ENCODE assay signal across 8 cellular contexts in the genomic region with DNA sequence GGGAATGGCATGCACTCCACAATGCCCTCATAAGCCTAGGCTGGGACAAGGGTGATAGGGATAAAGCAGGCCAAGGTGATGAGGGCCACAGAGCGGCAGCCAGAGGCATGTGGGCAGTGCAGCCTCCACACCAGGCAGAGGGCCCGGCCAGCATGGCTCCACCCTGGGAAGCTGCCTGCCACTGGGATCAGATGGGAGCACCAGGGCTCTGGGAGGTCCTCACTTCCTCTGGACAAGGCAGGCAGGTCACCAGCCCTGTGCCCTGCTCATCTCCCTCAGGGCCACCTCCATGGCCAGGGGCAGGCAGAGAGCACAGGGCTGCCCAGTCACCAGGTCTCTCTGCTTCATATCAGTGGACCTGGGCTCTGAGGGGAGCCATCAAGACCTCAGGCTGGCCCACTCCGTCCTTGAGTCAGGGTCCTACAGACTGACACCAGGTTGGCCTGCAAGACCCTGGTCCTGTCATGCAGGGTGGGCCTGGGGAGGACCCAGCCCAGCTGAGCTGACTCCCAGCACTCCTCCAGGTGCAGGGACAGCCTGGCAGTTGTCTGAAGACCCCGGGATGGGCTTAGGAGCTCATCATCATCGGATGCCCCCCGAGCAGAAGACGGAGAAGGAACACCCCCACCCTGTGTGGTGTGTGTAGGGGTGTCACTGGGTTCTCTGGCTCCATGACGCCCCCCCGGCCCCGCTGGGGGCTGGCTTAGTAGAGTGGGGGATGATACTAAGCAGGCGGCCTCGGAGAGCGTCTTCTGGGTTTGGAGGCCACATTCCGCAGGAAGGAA. TPM values are rescaled to one million over a fixed set of nuclear protein-coding genes. Genes with fewer than 3 reads are reported as not detected.
DNase-seq lines count a peak whose midpoint lies in the region; ATAC-seq and TF ChIP-seq lines count a peak whose summit lies in the region.
"Not testable (repeated sequence)": the region's sequence is repeated elsewhere in the genome, so short reads cannot be mapped to it uniquely, and the experiment has no call there.

No MANE protein-coding gene starts in this region.

- not testable (repeated sequence) for H3F3A ChIP-seq in neural progenitor cell (ENCODE audit: low read depth)

- H3K4me3 Mint-ChIP-seq in CD8-positive, alpha-beta T cell = peak overlapping the region; percentile 54
- H3K4me3 Mint-ChIP-seq in T-cell = peak overlapping the region; percentile 59 to 73 (median 59)
- H3K4me3 Mint-ChIP-seq in activated naive CD8-positive, alpha-beta T cell treated with anti-CD3 and anti-CD28 coated beads, Interleukin-2, amount 10 ng/mL, durations not matched to agents 7 days and 5 days = peak overlapping the region; percentile 60
- peak overlapping the region; percentile 78 to 79 for H3K4me3 Mint-ChIP-seq in effector memory CD8-positive, alpha-beta T cell
- peak overlapping the region; percentile 59 for H3K4me3 Mint-ChIP-seq in memory B cell
- peak overlapping the region; percentile 80 for H3K4me3 Mint-ChIP-seq in neural progenitor cell
- peak overlapping the region; percentile 58 to 72 for H3K4me3 Mint-ChIP-seq in stimulated activated naive CD8-positive, alpha-beta T cell treated with anti-CD3 and anti-CD28 coated beads, Interleukin-15, amount 100 ng/mL, for 72 hours

- H3K4me2 ChIP-seq in neural progenitor cell = peak overlapping the region; percentile 61

- POLR2A ChIA-PET in CD8-positive, alpha-beta T cell (lab: Charles Lee); T-cell (lab: Charles Lee); activated naive CD8-positive, alpha-beta T cell treated with anti-CD3 and anti-CD28 coated beads, Interleukin-2, amount 10 ng/mL, durations not matched to agents 7 days and 5 days (lab: Charles Lee): not testable (repeated sequence)

- H4K20me1 ChIP-seq in neural progenitor cell (ENCODE audit: low read depth) = peaks cover 15% of the 10 kb centered on the region

- H3K27me3 ChIP-seq in CD8-positive, alpha-beta T cell (ENCODE audit: insufficient read depth, low read length); neural progenitor cell: not testable (repeated sequence)

- DNase-seq in CD8-positive, alpha-beta T cell; T-cell; activated naive CD8-positive, alpha-beta T cell treated with anti-CD3 and anti-CD28 coated beads, Interleukin-2, amount 10 ng/mL, durations not matched to agents 7 days and 5 days; effector memory CD8-positive, alpha-beta T cell; memory B cell (ENCODE audit: low spot score in 2 of 2); neural progenitor cell (ENCODE audit: low spot score); stimulated activated naive CD8-positive, alpha-beta T cell treated with anti-CD3 and anti-CD28 coated beads, Interleukin-15, amount 100 ng/mL, for 72 hours: not testable (repeated sequence)
- DNase-seq in activated CD8-positive, alpha-beta memory T cell treated with anti-CD3 and anti-CD28 coated beads, Interleukin-2, amount 50 U/mL, for 4 hours = peak; percentile 12

- H3K36me3 ChIP-seq in CD8-positive, alpha-beta T cell (ENCODE audit: insufficient read depth, low read length); neural progenitor cell: not testable (repeated sequence)

- H3K9ac ChIP-seq in neural progenitor cell = not testable (repeated sequence)

- not testable (repeated sequence) for H3K27ac Mint-ChIP-seq in CD8-positive, alpha-beta T cell; T-cell; activated naive CD8-positive, alpha-beta T cell treated with anti-CD3 and anti-CD28 coated beads, Interleukin-2, amount 10 ng/mL, durations not matched to agents 7 days and 5 days; effector memory CD8-positive, alpha-beta T cell; memory B cell; neural progenitor cell
- peak overlapping the region in 1 of 2 donors; percentile 92 for H3K27ac Mint-ChIP-seq in stimulated activated naive CD8-positive, alpha-beta T cell treated with anti-CD3 and anti-CD28 coated beads, Interleukin-15, amount 100 ng/mL, for 72 hours

- peaks cover 12% of the 10 kb centered on the region for H3K27me3 Mint-ChIP-seq in CD8-positive, alpha-beta T cell (ENCODE audit: low read depth)
- peaks cover 12 to 29% of the 10 kb centered on the region in 2 donors for H3K27me3 Mint-ChIP-seq in T-cell
- H3K27me3 Mint-ChIP-seq in activated naive CD8-positive, alpha-beta T cell treated with anti-CD3 and anti-CD28 coated beads, Interleukin-2, amount 10 ng/mL, durations not matched to agents 7 days and 5 days; memory B cell; neural progenitor cell (ENCODE audit: insufficient read depth, low read depth): not testable (repeated sequence)
- H3K27me3 Mint-ChIP-seq in effector memory CD8-positive, alpha-beta T cell = peaks cover 23 to 59% of the 10 kb centered on the region in 2 donors
- H3K27me3 Mint-ChIP-seq in stimulated activated naive CD8-positive, alpha-beta T cell treated with anti-CD3 and anti-CD28 coated beads, Interleukin-15, amount 100 ng/mL, for 72 hours = peaks cover 33% of the 10 kb centered on the region

- CTCF ChIA-PET in CD8-positive, alpha-beta T cell (lab: Charles Lee); T-cell (lab: Charles Lee): not testable (repeated sequence)

- H3K4me1 Mint-ChIP-seq in CD8-positive, alpha-beta T cell (ENCODE audit: low read depth); T-cell; activated naive CD8-positive, alpha-beta T cell treated with anti-CD3 and anti-CD28 coated beads, Interleukin-2, amount 10 ng/mL, durations not matched to agents 7 days and 5 days; effector memory CD8-positive, alpha-beta T cell (ENCODE audit: low read depth in 2 of 2); memory B cell; stimulated activated naive CD8-positive, alpha-beta T cell treated with anti-CD3 and anti-CD28 coated beads, Interleukin-15, amount 100 ng/mL, for 72 hours: not testable (repeated sequence)
- peaks cover 18% of the 10 kb centered on the region for H3K4me1 Mint-ChIP-seq in neural progenitor cell

- H3K4me3 ChIP-seq in CD8-positive, alpha-beta T cell (ENCODE audit: low read depth, low read length); neural progenitor cell: not testable (repeated sequence)

- intact Hi-C loops in CD8-positive, alpha-beta T cell (cut with DNase I, micrococcal nuclease) = not testable (repeated sequence)

- not testable (repeated sequence) for H3K9me3 ChIP-seq in CD8-positive, alpha-beta T cell (ENCODE audit: low read length); neural progenitor cell (ENCODE audit: low read depth)

- not testable (repeated sequence) for ATAC-seq in CD8-positive, alpha-beta T cell; T-cell (replicated peaks in 1 of 4); activated naive CD8-positive, alpha-beta T cell treated with anti-CD3 and anti-CD28 coated beads, Interleukin-2, amount 10 ng/mL, durations not matched to agents 7 days and 5 days (ENCODE audit: low read depth); effector memory CD8-positive, alpha-beta T cell (replicated peaks); memory B cell (ENCODE audit: low read depth); stimulated activated naive CD8-positive, alpha-beta T cell treated with anti-CD3 and anti-CD28 coated beads, Interleukin-15, amount 100 ng/mL, for 72 hours

- not testable (repeated sequence) for H3K27ac ChIP-seq in CD8-positive, alpha-beta T cell (ENCODE audit: low read depth, low read length); neural progenitor cell

- not testable (repeated sequence) for H3K79me2 ChIP-seq in neural progenitor cell (ENCODE audit: low read depth)

- not testable (repeated sequence) for TF ChIP-seq CTCF in CD8-positive, alpha-beta T cell (IDR thresholded peaks at IDR 0.05); neural progenitor cell (IDR thresholded peaks at IDR 0.05)

- not testable (repeated sequence) for H2AFZ ChIP-seq in neural progenitor cell (replicated peaks)

- not testable (repeated sequence) for H3K4me1 ChIP-seq in CD8-positive, alpha-beta T cell (ENCODE audit: insufficient read depth, low read length); neural progenitor cell

- not testable (repeated sequence) for H3K9me3 Mint-ChIP-seq in CD8-positive, alpha-beta T cell; T-cell; activated naive CD8-positive, alpha-beta T cell treated with anti-CD3 and anti-CD28 coated beads, Interleukin-2, amount 10 ng/mL, durations not matched to agents 7 days and 5 days; effector memory CD8-positive, alpha-beta T cell; memory B cell; neural progenitor cell; stimulated activated naive CD8-positive, alpha-beta T cell treated with anti-CD3 and anti-CD28 coated beads, Interleukin-15, amount 100 ng/mL, for 72 hours

- not testable (repeated sequence) for H3K36me3 Mint-ChIP-seq in CD8-positive, alpha-beta T cell; T-cell; activated naive CD8-positive, alpha-beta T cell treated with anti-CD3 and anti-CD28 coated beads, Interleukin-2, amount 10 ng/mL, durations not matched to agents 7 days and 5 days; effector memory CD8-positive, alpha-beta T cell (ENCODE audit: insufficient read depth); memory B cell; neural progenitor cell

RNA-seq across cellular contexts. Expression of a gene that starts 33.3 kb away (rescaled TPM):
- not detected for total RNA-seq in CD8-positive, alpha-beta T cell
- total RNA-seq in T-cell (under 1 TPM in 4 of 5 donors, not detected in 1; 0.13 to 0.91 (median 0.52) TPM), neural progenitor cell (ENCODE audit: low replicate concordance) (9.3 and 18.8 TPM in 2 replicates)
- under 1 TPM in 1 of 2 experiments, not detected in 1; 0.06 TPM for total RNA-seq in activated naive CD8-positive, alpha-beta T cell treated with anti-CD3 and anti-CD28 coated beads, Interleukin-2, amount 10 ng/mL, durations not matched to agents 7 days and 5 days
